ENCODE assay signal across 25 cellular contexts in genomic region chr1:178576841-178577240, GRCh38.
"Had no signal": no experiment of that assay in that cellular context is flagged by ENCODE, and none has a peak within 500 bp of the region (broad histone marks: within the 10 kb centered on the region; RNA-seq: fewer than 3 reads in every experiment).

No MANE protein-coding gene starts in this region.

- H3K4me2 ChIP-seq: hepatocyte had no signal

- H3K27ac Mint-ChIP-seq: activated CD4-positive, alpha-beta memory T cell treated with anti-CD3 and anti-CD28 coated beads for 36 hours; activated naive CD4-positive, alpha-beta T cell treated with anti-CD3 and anti-CD28 coated beads, Interleukin-2, amount 10 ng/mL, durations not matched to agents 7 days and 5 days; activated T-cell treated with anti-CD3 and anti-CD28 coated beads, Interleukin-2, amount 50 U/mL, for 72 hours; effector memory CD8-positive, alpha-beta T cell; immature natural killer cell; mesothelial cell of epicardium had no signal

- H3K4me3 Mint-ChIP-seq: activated CD4-positive, alpha-beta memory T cell treated with anti-CD3 and anti-CD28 coated beads for 36 hours; activated naive CD4-positive, alpha-beta T cell treated with anti-CD3 and anti-CD28 coated beads, Interleukin-2, amount 10 ng/mL, durations not matched to agents 7 days and 5 days; activated T-cell treated with anti-CD3 and anti-CD28 coated beads, Interleukin-2, amount 50 U/mL, for 72 hours; effector memory CD8-positive, alpha-beta T cell; immature natural killer cell; mesothelial cell of epicardium; natural killer cell had no signal

- H3K79me2 ChIP-seq: hepatocyte had no signal

- H3K4me1 ChIP-seq: colonic mucosa, upper lobe of right lung had no signal

- DNase-seq: activated CD4-positive, alpha-beta memory T cell treated with anti-CD3 and anti-CD28 coated beads for 36 hours; activated CD4-positive, alpha-beta T cell treated with anti-CD3 and anti-CD28 coated beads for 48 hours; activated CD4-positive, CD25-positive, alpha-beta regulatory T cell; activated effector memory CD4-positive, alpha-beta T cell treated with Interleukin-2 at 50 U/mL for 16 hours; activated naive CD4-positive, alpha-beta T cell treated with anti-CD3 and anti-CD28 coated beads, Interleukin-2, amount 10 ng/mL, durations not matched to agents 7 days and 5 days; activated T-cell treated with anti-CD3 and anti-CD28 coated beads, Interleukin-2, amount 50 U/mL, for 72 hours; amygdala; colonic mucosa; dorsolateral prefrontal cortex; effector memory CD8-positive, alpha-beta T cell; glutamatergic neuron; immature natural killer cell; natural killer cell; stimulated activated CD4-positive, alpha-beta T cell treated with anti-CD3 and anti-CD28 coated beads, Interleukin-15, amount 100 ng/mL, for 24 hours; stimulated activated CD4-positive, alpha-beta T cell treated with anti-CD3 and anti-CD28 coated beads, Interleukin-2, amount 100 ng/mL, for 48 hours; stimulated activated CD8-positive, alpha-beta memory T cell treated with anti-CD3 and anti-CD28 coated beads, Interleukin-4, amount 100 ng/mL, for 48 hours; stimulated activated naive CD4-positive, alpha-beta T cell treated with Interleukin-2 at 50 U/mL for 16 hours; upper lobe of right lung had no signal

- H3K4me3 ChIP-seq: colonic mucosa, dorsolateral prefrontal cortex, esophagus muscularis mucosa, hepatocyte, lung, thoracic aorta, upper lobe of right lung had no signal

- H3K36me3 Mint-ChIP-seq: activated CD4-positive, alpha-beta memory T cell treated with anti-CD3 and anti-CD28 coated beads for 36 hours; activated naive CD4-positive, alpha-beta T cell treated with anti-CD3 and anti-CD28 coated beads, Interleukin-2, amount 10 ng/mL, durations not matched to agents 7 days and 5 days; immature natural killer cell; mesothelial cell of epicardium; natural killer cell had no signal

- H3K9me3 Mint-ChIP-seq: activated CD4-positive, alpha-beta memory T cell treated with anti-CD3 and anti-CD28 coated beads for 36 hours; activated naive CD4-positive, alpha-beta T cell treated with anti-CD3 and anti-CD28 coated beads, Interleukin-2, amount 10 ng/mL, durations not matched to agents 7 days and 5 days; activated T-cell treated with anti-CD3 and anti-CD28 coated beads, Interleukin-2, amount 50 U/mL, for 72 hours; effector memory CD8-positive, alpha-beta T cell; immature natural killer cell; mesothelial cell of epicardium; natural killer cell had no signal

- H3K27ac ChIP-seq: colonic mucosa, dorsolateral prefrontal cortex, esophagus muscularis mucosa, hepatocyte, thoracic aorta, upper lobe of right lung had no signal

- H2AFZ ChIP-seq: hepatocyte had no signal

- ATAC-seq: activated T-cell treated with anti-CD3 and anti-CD28 coated beads, Interleukin-2, amount 50 U/mL, for 72 hours; effector memory CD8-positive, alpha-beta T cell; left lobe of liver; natural killer cell; sciatic nerve; upper lobe of right lung had no signal

- H3K27me3 ChIP-seq: colonic mucosa, esophagus muscularis mucosa, hepatocyte, upper lobe of right lung had no signal

- H3K4me1 Mint-ChIP-seq: activated naive CD4-positive, alpha-beta T cell treated with anti-CD3 and anti-CD28 coated beads, Interleukin-2, amount 10 ng/mL, durations not matched to agents 7 days and 5 days; immature natural killer cell; natural killer cell had no signal
